ENCODE assay signal across 24 cellular contexts in the genomic region with DNA sequence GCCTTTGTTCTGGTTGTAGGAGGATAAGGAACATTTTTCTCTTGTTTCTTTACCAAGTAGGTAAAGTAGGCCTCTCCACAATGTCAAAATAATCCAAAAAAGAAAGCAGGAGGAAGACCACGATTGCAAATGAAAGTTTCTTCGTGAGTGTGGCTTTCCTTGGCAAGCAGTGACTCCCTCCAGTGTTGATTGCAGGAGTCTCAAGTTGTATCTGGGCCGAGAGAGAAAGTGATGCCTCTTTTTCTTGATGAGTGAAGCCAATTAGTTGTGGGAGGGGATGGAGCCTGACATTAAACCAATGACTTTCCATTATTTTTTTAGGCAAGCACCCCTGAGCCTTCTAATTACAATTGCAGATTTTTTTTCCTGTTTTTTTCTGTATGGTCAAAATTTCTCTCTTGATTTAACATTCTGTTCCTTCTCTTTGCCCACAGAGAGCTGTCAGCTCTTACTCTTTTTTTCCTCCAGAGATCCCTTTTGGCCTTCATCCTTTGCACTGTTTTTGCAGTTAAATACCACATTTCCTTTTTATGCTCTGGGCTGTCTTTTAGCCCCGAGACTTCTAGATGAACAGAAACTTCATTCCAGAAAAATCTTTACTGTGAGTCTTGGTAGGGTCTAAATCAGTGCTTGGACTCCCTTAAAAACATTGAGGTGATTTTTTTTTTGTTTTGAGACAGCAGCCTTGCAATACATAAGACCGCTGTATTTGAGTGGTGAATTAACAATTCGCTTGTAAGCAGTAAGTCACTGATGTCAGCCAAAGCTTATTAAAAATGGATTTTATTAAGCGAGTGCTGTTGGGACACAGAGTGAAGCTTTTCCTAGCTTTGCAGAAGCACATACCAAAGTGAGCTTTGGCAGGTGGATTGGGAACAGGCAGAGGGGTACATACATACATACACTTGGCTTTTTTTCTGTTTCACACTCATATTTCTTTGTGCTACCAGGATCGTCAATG. TPM values are rescaled to one million over a fixed set of nuclear protein-coding genes. Genes with fewer than 3 reads are reported as not detected.
DNase-seq lines count a peak whose midpoint lies in the region; ATAC-seq and TF ChIP-seq lines count a peak whose summit lies in the region.
"Had no signal": no experiment of that assay in that cellular context is flagged by ENCODE, and none has a peak within 500 bp of the region (broad histone marks: within the 10 kb centered on the region; RNA-seq: fewer than 3 reads in every experiment).

No MANE protein-coding gene starts in this region.

- H3K4me1 Mint-ChIP-seq in CD8-positive, alpha-beta T cell (ENCODE audit: low read depth): peaks cover 70% of the 10 kb centered on the region
- peaks cover 44% of the 10 kb centered on the region for H3K4me1 Mint-ChIP-seq in nephron progenitor cell

- POLR2A ChIA-PET in CD8-positive, alpha-beta T cell (lab: Charles Lee): interaction anchor here (0.7 kb wide), 1 partner anchor 16 kb away, joined by 3 read pairs; the partner anchor contains the start of gene FBXW8

- no peak for DNase-seq in CD8-positive, alpha-beta T cell
- DNase-seq in fibroblast of peridontal ligament (ENCODE audit: extremely low read depth) (peak; percentile 17), nephron progenitor cell (no peak), NCI-H1105 treated with DMSO at 0.1 percent for 48 hours (lab: John Stamatoyannopoulos, UW) (no peak), activated T-cell treated with anti-CD3 and anti-CD28 coated beads for 4 hours (no peak), SK-N-DZ (ENCODE audit: low spot score) (no peak), DMS53 (lab: John Stamatoyannopoulos, UW) (no peak)
- DNase-seq: activated CD4-positive, alpha-beta T cell treated with anti-CD3 and anti-CD28 coated beads, Interleukin-2, amount 50 U/mL, for 48 hours; activated T-cell treated with anti-CD3 and anti-CD28 coated beads, Interleukin-2, amount 50 U/mL, for 1 hour; CD8-positive, alpha-beta memory T cell; erythroblast; GF-D8; GOT3; stimulated activated CD4-positive, alpha-beta T cell treated with anti-CD3 and anti-CD28 coated beads, Interleukin-4, amount 100 ng/mL, for 24 hours; stimulated activated naive CD8-positive, alpha-beta T cell treated with anti-CD3 and anti-CD28 coated beads, Interleukin-15, amount 100 ng/mL, for 72 hours; T-helper 2 cell; upper lobe of left lung had no signal

- CTCF ChIA-PET in CD8-positive, alpha-beta T cell (lab: Charles Lee): no interaction called here

- H3K36me3 Mint-ChIP-seq in CD8-positive, alpha-beta T cell: peaks cover 34% of the 10 kb centered on the region
- H3K36me3 Mint-ChIP-seq in nephron progenitor cell (ENCODE audit: low read depth): peaks cover 54% of the 10 kb centered on the region

- no peaks in the 10 kb centered on the region for H3K27me3 ChIP-seq in CD8-positive, alpha-beta T cell (ENCODE audit: insufficient read depth, low read length)
- peaks cover 45% of the 10 kb centered on the region for H3K27me3 ChIP-seq in Loucy (ENCODE audit: insufficient read depth, low read length, poor library complexity, severe bottlenecking)
- H3K27me3 ChIP-seq: upper lobe of left lung had no signal

- H3F3A ChIP-seq in Loucy (ENCODE audit: low read depth): no peaks in the 10 kb centered on the region

- intact Hi-C loops in CD8-positive, alpha-beta T cell (cut with DNase I, micrococcal nuclease): no loop called here

- H3K4me3 Mint-ChIP-seq in CD8-positive, alpha-beta T cell: peak overlapping the region; percentile 19
- H3K4me3 Mint-ChIP-seq in nephron progenitor cell: no peak overlapping the region
- H3K4me3 Mint-ChIP-seq: stimulated activated naive CD8-positive, alpha-beta T cell treated with anti-CD3 and anti-CD28 coated beads, Interleukin-15, amount 100 ng/mL, for 72 hours had no signal

- ATAC-seq in CD8-positive, alpha-beta T cell: no peak
- ATAC-seq: K562; Panc1; stimulated activated naive CD8-positive, alpha-beta T cell treated with anti-CD3 and anti-CD28 coated beads, Interleukin-15, amount 100 ng/mL, for 72 hours had no signal

- H2AFZ ChIP-seq in Loucy (ENCODE audit: low read length): no peak overlapping the region

- H3K4me2 ChIP-seq in Loucy (ENCODE audit: low read depth, low read length, poor library complexity, severe bottlenecking): no peak overlapping the region

- no peaks in the 10 kb centered on the region for H3K36me3 ChIP-seq in CD8-positive, alpha-beta T cell (ENCODE audit: insufficient read depth, low read length)
- H3K36me3 ChIP-seq in Loucy (ENCODE audit: insufficient read depth, low read length): no peaks in the 10 kb centered on the region

- H3K27me3 Mint-ChIP-seq in CD8-positive, alpha-beta T cell (ENCODE audit: low read depth): no peaks in the 10 kb centered on the region
- peaks cover 4% of the 10 kb centered on the region for H3K27me3 Mint-ChIP-seq in nephron progenitor cell (ENCODE audit: low read depth, poor library complexity)
- H3K27me3 Mint-ChIP-seq: stimulated activated naive CD8-positive, alpha-beta T cell treated with anti-CD3 and anti-CD28 coated beads, Interleukin-15, amount 100 ng/mL, for 72 hours had no signal

- no peak overlapping the region for H3K27ac Mint-ChIP-seq in CD8-positive, alpha-beta T cell
- H3K27ac Mint-ChIP-seq in nephron progenitor cell: peak overlapping the region; percentile 94

- H3K4me3 ChIP-seq in CD8-positive, alpha-beta T cell (ENCODE audit: low read depth, low read length): no peak overlapping the region
- no peak overlapping the region for H3K4me3 ChIP-seq in Loucy (ENCODE audit: low read length, poor library complexity, severe bottlenecking)
- H3K4me3 ChIP-seq: K562, upper lobe of left lung had no signal

- H3K9me2 ChIP-seq in Loucy (replicated peaks; ENCODE audit: low read depth, low read length): no peaks in the 10 kb centered on the region

- no peaks in the 10 kb centered on the region for H3K79me2 ChIP-seq in Loucy (ENCODE audit: insufficient read depth, low read length)

- H3K9ac ChIP-seq in Loucy (ENCODE audit: low read depth, low read length, poor library complexity, severe bottlenecking): no peak overlapping the region

- no peak for TF ChIP-seq CTCF in CD8-positive, alpha-beta T cell (IDR thresholded peaks at IDR 0.05)
- TF ChIP-seq CTCF in Loucy (conservative IDR thresholded peaks at IDR 0.05; ENCODE audit: low read length) (0 out of 2 replicates have a peak, but pooled peaks have one; percentile 19), nephron progenitor cell (IDR thresholded peaks at IDR 0.05) (no peak)

- no peaks in the 10 kb centered on the region for H3K9me3 Mint-ChIP-seq in CD8-positive, alpha-beta T cell
- no peaks in the 10 kb centered on the region for H3K9me3 Mint-ChIP-seq in nephron progenitor cell
- H3K9me3 Mint-ChIP-seq: CD8-positive, alpha-beta memory T cell; stimulated activated naive CD8-positive, alpha-beta T cell treated with anti-CD3 and anti-CD28 coated beads, Interleukin-15, amount 100 ng/mL, for 72 hours had no signal

- peaks cover 50% of the 10 kb centered on the region for H4K20me1 ChIP-seq in Loucy (ENCODE audit: insufficient read depth, low read length, poor library complexity, severe bottlenecking)

- H3K4me1 ChIP-seq in CD8-positive, alpha-beta T cell (ENCODE audit: insufficient read depth, low read length): peaks cover 54% of the 10 kb centered on the region
- peaks cover 17% of the 10 kb centered on the region for H3K4me1 ChIP-seq in Loucy (ENCODE audit: insufficient read depth, low read length, poor library complexity, severe bottlenecking)

- no peak overlapping the region for H3K27ac ChIP-seq in CD8-positive, alpha-beta T cell (ENCODE audit: low read depth, low read length)
- H3K27ac ChIP-seq: upper lobe of left lung, VCaP had no signal

- H3K9me3 ChIP-seq in CD8-positive, alpha-beta T cell (ENCODE audit: low read length): no peaks in the 10 kb centered on the region
- H3K9me3 ChIP-seq in Loucy (ENCODE audit: insufficient read depth, low read depth, low read length): no peaks in the 10 kb centered on the region
- H3K9me3 ChIP-seq: upper lobe of left lung had no signal

RNA-seq across cellular contexts. Expression of gene FBXW8, which starts 15.8 kb away (rescaled TPM):
- 1 to 10 TPM; 5.6 to 6.5 TPM for total RNA-seq in CD8-positive, alpha-beta T cell
- polyA plus RNA-seq in SK-N-DZ (2014; cell fraction: cytosol; rRNA removed): 27.1 and 30.2 TPM in 2 replicates
- polyA plus RNA-seq in SK-N-DZ (2014; cell fraction: nucleus; rRNA removed): 30.2 and 38.4 TPM in 2 replicates

RNA-seq across cellular contexts. Expression of gene HRK, which starts 45.3 kb away (rescaled TPM):
- under 1 TPM in 1 of 2 experiments, not detected in 1; 0.05 TPM for total RNA-seq in CD8-positive, alpha-beta T cell
- 8.6 and 9.1 TPM in 2 replicates for polyA plus RNA-seq in SK-N-DZ (2014; cell fraction: cytosol; rRNA removed)
- polyA plus RNA-seq in SK-N-DZ (2014; cell fraction: nucleus; rRNA removed): 3.0 and 3.3 TPM in 2 replicates
- total RNA-seq: CD8-positive, alpha-beta memory T cell; dermis microvascular lymphatic vessel endothelial cell; mesenteric fat pad; pulmonary artery endothelial cell had no signal
- polyA plus RNA-seq: CD8-positive, alpha-beta memory T cell had no signal
